Comparison of ENCODE assay signal across 8 cellular contexts in genomic region chr6:34132486-34133185, GRCh38. TPM values are rescaled to one million over a fixed set of nuclear protein-coding genes. Genes with fewer than 3 reads are reported as not detected.
DNase-seq lines count a peak whose midpoint lies in the region; ATAC-seq, FAIRE-seq and TF ChIP-seq lines count a peak whose summit lies in the region.

No MANE protein-coding gene starts in this region.

- dilution Hi-C loops in endothelial cell of umbilical vein (cut with MboI; ENCODE audit: extremely low pct_ligation_motif_present, low sequenced_read_pairs): no loop called here

- CTCF ChIA-PET in RWPE1 (lab: Yijun Ruan, JAX) (no interaction called here), endothelial cell of umbilical vein (lab: Charles Lee) (interaction anchor here (1.6 kb wide), 1 partner anchor 77 kb away, joined by 6 read pairs; no protein-coding TSS in a partner anchor)

- H3K27me3 ChIP-seq in endothelial cell of umbilical vein (ENCODE audit: control insufficient read depth in 2 of 2, insufficient read depth in 2 of 2, low read length in 2 of 2): no peaks in the 10 kb centered on the region

- no peak overlapping the region for H2AFZ ChIP-seq in endothelial cell of umbilical vein (ENCODE audit: low read depth, low read length)

- BruUV-seq in endothelial cell of umbilical vein (replicated peaks; lab: Mats Ljungman, UMichigan): no TSS peak

- POLR2A ChIA-PET in RWPE1 (lab: Yijun Ruan, JAX; ENCODE audit: low non-redundant PET): no interaction called here
- POLR2A ChIA-PET in endothelial cell of umbilical vein (lab: Charles Lee): no interaction called here

- H3K9me3 ChIP-seq in endothelial cell of umbilical vein (replicated peaks; ENCODE audit: control insufficient read depth, insufficient read depth, low read length): no peaks in the 10 kb centered on the region

- DNase-seq in stimulated activated CD4-positive, alpha-beta T cell treated with anti-CD3 and anti-CD28 coated beads, Interleukin-15, amount 100 ng/mL, for 24 hours: peak; percentile 41
- no peak for DNase-seq in stimulated activated CD4-positive, alpha-beta T cell treated with anti-CD3 and anti-CD28 coated beads, Interleukin-1b, Interleukin-23, amount 100 ng/mL, for 48 hours
- peak; percentile 59 for DNase-seq in RWPE1 (ENCODE audit: low spot score)
- DNase-seq in endothelial cell of umbilical vein (ENCODE audit: low read depth, low spot score): peak; percentile 28
- DNase-seq in urothelium cell line (ENCODE audit: low spot score): peak; percentile 75
- no peak for DNase-seq in KG1 (lab: John Stamatoyannopoulos, UW)

- H3K79me2 ChIP-seq in endothelial cell of umbilical vein (ENCODE audit: control insufficient read depth, insufficient read depth, low read length): no peaks in the 10 kb centered on the region

- H3K27ac ChIP-seq in RWPE1 (no peak overlapping the region), endothelial cell of umbilical vein (ENCODE audit: insufficient read depth, low read depth, low read length) (no peak overlapping the region)

- intact Hi-C loops in endothelial cell of umbilical vein (cut with micrococcal nuclease): no loop called here

- H3K9me1 ChIP-seq in endothelial cell of umbilical vein (replicated peaks; ENCODE audit: control insufficient read depth, extremely low read depth, insufficient read depth, low read length): no peaks in the 10 kb centered on the region

- H4K20me1 ChIP-seq in endothelial cell of umbilical vein (replicated peaks; ENCODE audit: control insufficient read depth, extremely low read depth, insufficient read depth, low read length): no peaks in the 10 kb centered on the region

- no peak for TF ChIP-seq CTCF in RWPE1 (conservative IDR thresholded peaks at IDR 0.05; ENCODE audit: low read depth)
- no peak for TF ChIP-seq CTCF in endothelial cell of umbilical vein (IDR thresholded peaks at IDR 0.05; ENCODE audit: extremely low read depth in 1 of 2, insufficient read depth in 1 of 2, low read depth in 1 of 2, low read length in 2 of 2)

- no peak overlapping the region for H3K9ac ChIP-seq in endothelial cell of umbilical vein (replicated peaks; ENCODE audit: extremely low read depth, insufficient read depth, low read length)

- TF ChIP-seq POLR2A in endothelial cell of umbilical vein (IDR thresholded peaks at IDR 0.05; ENCODE audit: low read depth, low read length): no peak

- no peak overlapping the region for H3K4me3 ChIP-seq in endothelial cell of umbilical vein (replicated peaks in 1 of 3; ENCODE audit: insufficient read depth in 1 of 3, low read depth in 1 of 3, low read length in 3 of 3)

- H3K4me2 ChIP-seq in endothelial cell of umbilical vein (ENCODE audit: insufficient read depth, low read length): no peak overlapping the region

- FAIRE-seq in endothelial cell of umbilical vein (lab: Jason Lieb, UNC): peak; percentile 79
- FAIRE-seq in urothelium cell line (lab: Jason Lieb, UNC): no peak

- H3K4me1 ChIP-seq in endothelial cell of umbilical vein (ENCODE audit: control insufficient read depth, extremely low read depth, insufficient read depth, low read length): no peaks in the 10 kb centered on the region

- ATAC-seq in GM19397 (IDR thresholded peaks at IDR 0.05; ENCODE audit: unreplicated experiment) (no peak), GM18502 (IDR thresholded peaks at IDR 0.05; ENCODE audit: poor library complexity, unreplicated experiment) (no peak)

- no peaks in the 10 kb centered on the region for H3K36me3 ChIP-seq in endothelial cell of umbilical vein (ENCODE audit: control insufficient read depth in 2 of 2, extremely low read depth in 1 of 2, insufficient read depth in 2 of 2, low read length in 2 of 2)

TF ChIP-seq in endothelial cell of umbilical vein, 7 proteins besides CTCF, POLR2A, EP300 and RAD21:
- TF ChIP-seq MYC (IDR thresholded peaks at IDR 0.05; ENCODE audit: low read depth, low read length): no peak
- no peak for TF ChIP-seq EZH2 (IDR thresholded peaks at IDR 0.05; ENCODE audit: borderline replicate concordance, low read depth, low read length, severe bottlenecking)
- TF ChIP-seq FOS (IDR thresholded peaks at IDR 0.05; ENCODE audit: borderline replicate concordance, insufficient read depth, low read length): no peak
- TF ChIP-seq POLR2AphosphoS5 (IDR thresholded peaks at IDR 0.05; ENCODE audit: insufficient read depth, low read depth, low read length): no peak
- no peak for TF ChIP-seq MAX (IDR thresholded peaks at IDR 0.05; ENCODE audit: insufficient read depth, insufficient read length)
- TF ChIP-seq JUN (IDR thresholded peaks at IDR 0.05; ENCODE audit: borderline replicate concordance, insufficient read depth, insufficient read length, low read depth): no peak
- no peak for TF ChIP-seq GATA2 (IDR thresholded peaks at IDR 0.05; ENCODE audit: insufficient read depth, insufficient read length, low read depth, low read length)

RNA-seq across cellular contexts. Expression of gene GRM4, which starts 13.3 kb away (rescaled TPM):
- not detected in 2 replicates for total RNA-seq in endothelial cell of umbilical vein
- 0.03 TPM in 1 of 2 replicates, not detected in the other for polyA plus RNA-seq in endothelial cell of umbilical vein
- not detected in 2 replicates for polyA plus RNA-seq in endothelial cell of umbilical vein (2011; cell fraction: cytosol; rRNA removed)
- 0.03 TPM in 1 of 2 replicates, not detected in the other for polyA plus RNA-seq in endothelial cell of umbilical vein (2011; cell fraction: nucleus; rRNA removed)
- polyA plus RNA-seq in endothelial cell of umbilical vein (2012): not detected in 2 replicates
- not detected in 2 replicates for polyA minus RNA-seq in endothelial cell of umbilical vein
- not detected for polyA minus RNA-seq in endothelial cell of umbilical vein (2011; cell fraction: cytosol; rRNA and poly(A)+ RNA removed)
- polyA minus RNA-seq in endothelial cell of umbilical vein (2011; cell fraction: nucleus; rRNA and poly(A)+ RNA removed): not detected in 2 replicates

Comparison
In these comparisons a context has a peak if more than half of its experiments do, and no peak if none do; other contexts are left out.
1. DNase-seq: peak in stimulated activated CD4-positive, alpha-beta T cell treated with anti-CD3 and anti-CD28 coated beads, Interleukin-15, amount 100 ng/mL, for 24 hours (single experiment), RWPE1 (single experiment), endothelial cell of umbilical vein (single experiment) and urothelium cell line (single experiment); none in stimulated activated CD4-positive, alpha-beta T cell treated with anti-CD3 and anti-CD28 coated beads, Interleukin-1b, Interleukin-23, amount 100 ng/mL, for 48 hours (single experiment) and KG1 (single experiment).